11 cellular contexts compared by ENCODE assay signal in the genomic region with DNA sequence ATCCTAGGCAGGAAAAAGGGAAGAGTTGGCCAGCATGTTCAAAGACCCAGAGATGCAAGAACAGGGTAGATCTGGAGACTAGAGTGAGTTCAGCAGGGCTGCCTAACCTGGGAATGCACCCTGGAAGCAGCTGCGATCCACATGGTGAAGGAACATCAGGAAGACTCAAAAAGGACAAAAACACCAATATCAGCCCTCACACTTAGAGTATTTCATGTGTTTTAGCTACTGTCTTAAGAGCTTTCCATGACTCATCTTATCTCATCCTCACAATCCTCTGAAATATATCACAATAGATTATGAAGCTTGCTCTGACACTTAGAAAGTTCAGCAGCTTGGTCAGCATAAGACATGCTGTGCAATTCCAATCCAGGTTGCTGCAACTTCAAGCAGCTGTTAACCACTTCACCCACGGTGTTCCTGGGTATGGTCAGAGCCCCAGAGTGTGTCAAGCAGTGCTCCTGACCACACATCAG.
DNase-seq lines count a peak whose midpoint lies in the region; ATAC-seq, FAIRE-seq and TF ChIP-seq lines count a peak whose summit lies in the region.
"Had no signal": no experiment of that assay in that cellular context is flagged by ENCODE, and none has a peak within 500 bp of the region (broad histone marks: within the 10 kb centered on the region; RNA-seq: fewer than 3 reads in every experiment).

No MANE protein-coding gene starts in this region.

- H3K4me3 Mint-ChIP-seq in HFFc6: peak overlapping the region; percentile 45
- H3K4me3 Mint-ChIP-seq in astrocyte (ENCODE audit: unreplicated experiment): no peak overlapping the region
- no peak overlapping the region for H3K4me3 Mint-ChIP-seq in glutamatergic neuron (ENCODE audit: unreplicated experiment)
- H3K4me3 Mint-ChIP-seq in endothelial cell (ENCODE audit: unreplicated experiment): no peak overlapping the region
- H3K4me3 Mint-ChIP-seq: naive thymus-derived CD8-positive, alpha-beta T cell had no signal

- TF ChIP-seq CTCF in HFFc6 (IDR thresholded peaks at IDR 0.05) (no peak), astrocyte (IDR thresholded peaks at IDR 0.05; ENCODE audit: insufficient read depth, low read depth, low read length) (no peak), glutamatergic neuron (IDR thresholded peaks at IDR 0.05; ENCODE audit: partially characterized antibody, unreplicated experiment) (no peak), endothelial cell (IDR thresholded peaks at IDR 0.05; ENCODE audit: unreplicated experiment) (no peak)

- no peaks in the 10 kb centered on the region for H3K36me3 Mint-ChIP-seq in HFFc6 (ENCODE audit: low read depth)
- no peaks in the 10 kb centered on the region for H3K36me3 Mint-ChIP-seq in astrocyte (ENCODE audit: low read depth, unreplicated experiment)
- H3K36me3 Mint-ChIP-seq in glutamatergic neuron (ENCODE audit: unreplicated experiment): no peaks in the 10 kb centered on the region
- H3K36me3 Mint-ChIP-seq in endothelial cell (ENCODE audit: low read depth, unreplicated experiment): no peaks in the 10 kb centered on the region
- H3K36me3 Mint-ChIP-seq: naive thymus-derived CD8-positive, alpha-beta T cell had no signal

- H3K36me3 ChIP-seq in astrocyte (ENCODE audit: insufficient read depth, low read length): no peaks in the 10 kb centered on the region

- peak; percentile 54 for FAIRE-seq in astrocyte (lab: Jason Lieb, UNC)
- FAIRE-seq: colon had no signal

- H3K27me3 Mint-ChIP-seq in HFFc6 (ENCODE audit: insufficient read depth): no peaks in the 10 kb centered on the region; the same call in none of the 2 replicates
- no peaks in the 10 kb centered on the region for H3K27me3 Mint-ChIP-seq in astrocyte (ENCODE audit: low read depth, unreplicated experiment)
- no peaks in the 10 kb centered on the region for H3K27me3 Mint-ChIP-seq in glutamatergic neuron (ENCODE audit: unreplicated experiment)
- no peaks in the 10 kb centered on the region for H3K27me3 Mint-ChIP-seq in endothelial cell (ENCODE audit: unreplicated experiment)

- H3K4me2 ChIP-seq in astrocyte (ENCODE audit: low read length): peak overlapping the region; percentile 58

- H3K79me2 ChIP-seq in astrocyte (ENCODE audit: insufficient read depth, low read length): no peaks in the 10 kb centered on the region

- peak; percentile 54 for DNase-seq in HFFc6
- DNase-seq in astrocyte (ENCODE audit: low read depth): peak; percentile 69
- no peak for DNase-seq in glutamatergic neuron
- peak; percentile 35 for DNase-seq in stromal cell of bone marrow (ENCODE audit: low read depth)
- no peak for DNase-seq in NCI-H2196 treated with DMSO at 0.1 percent for 48 hours (lab: John Stamatoyannopoulos, UW; ENCODE audit: unreplicated experiment)
- DNase-seq in endothelial cell (ENCODE audit: low spot score): no peak
- DNase-seq: DMS79 treated with DMSO at 0.1 percent for 48 hours; naive thymus-derived CD8-positive, alpha-beta T cell; stimulated activated CD4-positive, alpha-beta T cell treated with anti-CD3 and anti-CD28 coated beads, Interleukin-15, amount 100 ng/mL, for 24 hours had no signal

- no peak overlapping the region for H3K4me3 ChIP-seq in astrocyte (ENCODE audit: insufficient read depth, low read depth, low read length)

- H3K27me3 ChIP-seq in astrocyte (ENCODE audit: insufficient read depth, low read length): no peaks in the 10 kb centered on the region

- no peaks in the 10 kb centered on the region for H3K9me3 ChIP-seq in astrocyte (ENCODE audit: insufficient read depth, low read depth, low read length)

- no peak for ATAC-seq in HG02759 (IDR thresholded peaks at IDR 0.05; ENCODE audit: unreplicated experiment)
- ATAC-seq: naive thymus-derived CD8-positive, alpha-beta T cell had no signal

- H3K27ac Mint-ChIP-seq in HFFc6 (peak overlapping the region; percentile 23), astrocyte (ENCODE audit: unreplicated experiment) (no peak overlapping the region), glutamatergic neuron (ENCODE audit: unreplicated experiment) (peak overlapping the region; percentile 0), endothelial cell (ENCODE audit: unreplicated experiment) (no peak overlapping the region)

- H3K4me1 ChIP-seq in astrocyte (ENCODE audit: insufficient read depth, low read length): peaks cover 9% of the 10 kb centered on the region

- no peak overlapping the region for H2AFZ ChIP-seq in astrocyte (ENCODE audit: low read depth, low read length)

- no peak overlapping the region for H3K9ac ChIP-seq in astrocyte (ENCODE audit: low read length)

- H4K20me1 ChIP-seq in astrocyte (ENCODE audit: insufficient read depth, low read length): peaks cover 4% of the 10 kb centered on the region

- H3K4me1 Mint-ChIP-seq in HFFc6 (ENCODE audit: low read depth) (peaks cover 37% of the 10 kb centered on the region), astrocyte (ENCODE audit: low read depth, unreplicated experiment) (peaks cover 16% of the 10 kb centered on the region), glutamatergic neuron (ENCODE audit: low read depth, unreplicated experiment) (peaks cover 11% of the 10 kb centered on the region), endothelial cell (ENCODE audit: unreplicated experiment) (peaks cover 7% of the 10 kb centered on the region)
- H3K4me1 Mint-ChIP-seq: naive thymus-derived CD8-positive, alpha-beta T cell had no signal

- H3K9me3 Mint-ChIP-seq in HFFc6 (no peaks in the 10 kb centered on the region), astrocyte (ENCODE audit: unreplicated experiment) (no peaks in the 10 kb centered on the region), glutamatergic neuron (ENCODE audit: unreplicated experiment) (no peaks in the 10 kb centered on the region), endothelial cell (ENCODE audit: unreplicated experiment) (no peaks in the 10 kb centered on the region)
- H3K9me3 Mint-ChIP-seq: naive thymus-derived CD8-positive, alpha-beta T cell had no signal

- peak overlapping the region; percentile 47 for H3K27ac ChIP-seq in astrocyte (ENCODE audit: low read depth, low read length)

Comparison
In these comparisons a context has a peak if more than half of its experiments do, and no peak if none do; other contexts are left out.
1. DNase-seq: peak in HFFc6 (single experiment), astrocyte (single experiment) and stromal cell of bone marrow (single experiment); none in glutamatergic neuron (single experiment), NCI-H2196 treated with DMSO at 0.1 percent for 48 hours (single experiment) and endothelial cell (single experiment).
2. H3K27ac Mint-ChIP-seq: peak in HFFc6 (single experiment) and glutamatergic neuron (single experiment); none in astrocyte (single experiment) and endothelial cell (single experiment).